In genomic region chr17:78359936-78360370, GRCh38 we compare ENCODE assay signal across 8 cellular contexts.
A peak's percentile ranks its signal among the peaks of the same experiment; 100 is the strongest.
DNase-seq lines count a peak whose midpoint lies in the region; ATAC-seq and TF ChIP-seq lines count a peak whose summit lies in the region.

SOCS3 (minus strand) TSS chr17:78360077; CDS start chr17:78359095, 982 bp downstream.

- no peak for TF ChIP-seq CTCF in GM12865 (IDR thresholded peaks at IDR 0.05; ENCODE audit: insufficient read depth, low read depth, low read length, missing control alignments)
- TF ChIP-seq CTCF in cardiac fibroblast (IDR thresholded peaks at IDR 0.05; ENCODE audit: low read depth, low read length): no peak

- peak within 1 kb of the TSS; percentile 54 for H3K4me3 ChIP-seq in GM12865 (ENCODE audit: low read depth, low read length)
- H3K4me3 ChIP-seq in cardiac fibroblast (replicated peaks in 1 of 2; ENCODE audit: low read depth in 2 of 2, low read length in 2 of 2): peak within 1 kb of the TSS; percentile 90 to 95

- peak; percentile 88 for DNase-seq in GM12865 (ENCODE audit: low read depth)
- DNase-seq in NCI-H226: peak; percentile 95
- DNase-seq in activated CD4-positive, CD25-positive, alpha-beta regulatory T cell treated with anti-CD3 and anti-CD28 coated beads, Interleukin-2, amount 50 U/mL, for 16 hours (ENCODE audit: low read depth, low spot score): peak; percentile 90
- peak; percentile 97 to 99 for DNase-seq in cardiac fibroblast (ENCODE audit: low read depth in 2 of 2)
- DNase-seq in inferior parietal cortex (ENCODE audit: extremely low spot score): peak; percentile 73
- peak; percentile 98 for DNase-seq in smooth muscle cell of the brain vasculature (ENCODE audit: low read depth, low spot score)

- ATAC-seq in HG03045 (IDR thresholded peaks at IDR 0.05; ENCODE audit: unreplicated experiment): peak; percentile 59
- ATAC-seq in GM19397 (IDR thresholded peaks at IDR 0.05; ENCODE audit: unreplicated experiment): no peak
